ENCODE assay signal across 1 cellular context in genomic region chr17:66304304-66305174, GRCh38.
TF ChIP-seq lines count a peak whose summit lies in the region.

No MANE protein-coding gene starts in this region.

TF ChIP-seq in K562, 482 proteins besides CTCF, POLR2A, EP300 and RAD21 (continued from another document and continues in another):
- no peak for TF ChIP-seq ZNF224 (CRISPR knock-in tag; IDR thresholded peaks at IDR 0.05)
- no peak for TF ChIP-seq MCM5 (IDR thresholded peaks at IDR 0.05; ENCODE audit: low read depth)
- no peak for TF ChIP-seq TEAD2 (tag; IDR thresholded peaks at IDR 0.05)
- TF ChIP-seq HMBOX1 (IDR thresholded peaks at IDR 0.05): peak; percentile 84
- TF ChIP-seq ZBTB7A (IDR thresholded peaks at IDR 0.05; ENCODE audit: borderline replicate concordance, control insufficient read depth, low read depth, low read length): no peak
- TF ChIP-seq FOXP1 (CRISPR knock-in tag; IDR thresholded peaks at IDR 0.05): no peak
- TF ChIP-seq CCAR2 (IDR thresholded peaks at IDR 0.05; ENCODE audit: low read depth, low read length): no peak
- TF ChIP-seq SMARCA4 (IDR thresholded peaks at IDR 0.05): peak; percentile 20; the same call in 1 of the 2 replicates
- 0 out of 2 replicates have a peak, but pooled peaks have one; percentile 30 for TF ChIP-seq ARID2 (IDR thresholded peaks at IDR 0.05)
- TF ChIP-seq ZZZ3 (IDR thresholded peaks at IDR 0.05): no peak
- TF ChIP-seq BRD4 (IDR thresholded peaks at IDR 0.05): no peak
- TF ChIP-seq ZNF274 (IDR thresholded peaks at IDR 0.05; ENCODE audit: borderline replicate concordance, low read depth, low read length): no peak
- TF ChIP-seq RNF2 (IDR thresholded peaks at IDR 0.05): no peak
- no peak for TF ChIP-seq PHF8 (IDR thresholded peaks at IDR 0.05; ENCODE audit: borderline replicate concordance, low read length)
- TF ChIP-seq SNAPC5 (CRISPR knock-in tag; IDR thresholded peaks at IDR 0.05): no peak
- 0 out of 2 replicates have a peak, but pooled peaks have one; percentile 29 for TF ChIP-seq LCOR (CRISPR knock-in tag; IDR thresholded peaks at IDR 0.05)
- TF ChIP-seq ESRRB (CRISPR knock-in tag; IDR thresholded peaks at IDR 0.05; ENCODE audit: borderline replicate concordance): no peak
- TF ChIP-seq MNT (conservative IDR thresholded peaks at IDR 0.05): no peak
- no peak for TF ChIP-seq PCBP1 (IDR thresholded peaks at IDR 0.05; ENCODE audit: low read depth, low read length, poor library complexity, severe bottlenecking)
- TF ChIP-seq ZNF347 (CRISPR knock-in tag; IDR thresholded peaks at IDR 0.05; ENCODE audit: low read depth): no peak
- no peak for TF ChIP-seq POLR2B (IDR thresholded peaks at IDR 0.05; ENCODE audit: low read depth, partially characterized antibody)
- peak; percentile 65; the same call in 1 of the 2 replicates for TF ChIP-seq ARID3A (IDR thresholded peaks at IDR 0.05; ENCODE audit: borderline replicate concordance, low read depth, low read length)
- no peak for TF ChIP-seq CBFA2T3 (IDR thresholded peaks at IDR 0.05)
- TF ChIP-seq HMG20A (CRISPR knock-in tag; conservative IDR thresholded peaks at IDR 0.05): no peak
- TF ChIP-seq ZC3H8 (IDR thresholded peaks at IDR 0.05): no peak
- TF ChIP-seq ZNF263 (CRISPR knock-in tag; IDR thresholded peaks at IDR 0.05; ENCODE audit: borderline replicate concordance): peak; percentile 46; the same call in 1 of the 2 replicates
- TF ChIP-seq USF1 (CRISPR knock-in tag; IDR thresholded peaks at IDR 0.05): no peak
- TF ChIP-seq IRF9 (tag; IDR thresholded peaks at IDR 0.05): no peak
- no peak for TF ChIP-seq CXXC5 (CRISPR knock-in tag; IDR thresholded peaks at IDR 0.05)
- TF ChIP-seq SMAD2 (IDR thresholded peaks at IDR 0.05; ENCODE audit: low read depth, low read length): no peak
- TF ChIP-seq ID3 (CRISPR knock-in tag; IDR thresholded peaks at IDR 0.05): no peak
- 0 out of 2 replicates have a peak, but pooled peaks have one; percentile 30 for TF ChIP-seq ID3 (tag; IDR thresholded peaks at IDR 0.05)
- TF ChIP-seq FOXK2 (conservative IDR thresholded peaks at IDR 0.05 in 1 of 2, IDR thresholded peaks at IDR 0.05 in 1 of 2; ENCODE audit: low read depth in 2 of 2): no peak
- no peak for TF ChIP-seq JUN (IDR thresholded peaks at IDR 0.05; ENCODE audit: borderline replicate concordance, low read depth, low read length)
- no peak for TF ChIP-seq JUN (CRISPR knock-in tag; IDR thresholded peaks at IDR 0.05; ENCODE audit: borderline replicate concordance)
- TF ChIP-seq TARDBP (IDR thresholded peaks at IDR 0.05): no peak
- no peak for TF ChIP-seq ZNF280B (CRISPR knock-in tag; IDR thresholded peaks at IDR 0.05)
- 0 out of 4 replicates have a peak, but pooled peaks of 1 of the 2 experiments have one; percentile 53 for TF ChIP-seq MLLT1 (IDR thresholded peaks at IDR 0.05)
- TF ChIP-seq RBFOX2 (IDR thresholded peaks at IDR 0.05; ENCODE audit: low read depth, low read length): no peak
- TF ChIP-seq ATF6 (CRISPR knock-in tag; IDR thresholded peaks at IDR 0.05): no peak
- no peak for TF ChIP-seq TAF1 (IDR thresholded peaks at IDR 0.05; ENCODE audit: control insufficient read depth, extremely low read depth, insufficient read depth, low read length, severe bottlenecking)
- TF ChIP-seq MXI1 (IDR thresholded peaks at IDR 0.05; ENCODE audit: low read depth, low read length): no peak
- TF ChIP-seq MCM7 (IDR thresholded peaks at IDR 0.05): no peak
- no peak for TF ChIP-seq ETS1 (conservative IDR thresholded peaks at IDR 0.05; ENCODE audit: control insufficient read depth, low read depth, low read length)
- no peak for TF ChIP-seq ASH1L (IDR thresholded peaks at IDR 0.05; ENCODE audit: borderline replicate concordance, low read depth, partially characterized antibody)
- no peak for TF ChIP-seq BCOR (IDR thresholded peaks at IDR 0.05)
- TF ChIP-seq HDAC6 (IDR thresholded peaks at IDR 0.05; ENCODE audit: low read depth, low read length): no peak
- TF ChIP-seq NFYB (IDR thresholded peaks at IDR 0.05; ENCODE audit: extremely low read depth, insufficient read length): peak; percentile 55
- TF ChIP-seq CHD4 (IDR thresholded peaks at IDR 0.05; ENCODE audit: insufficient read depth, insufficient replicate concordance, low read depth, low read length, poor library complexity, severe bottlenecking): no peak
- 0 out of 4 replicates have a peak, but pooled peaks of 1 of the 2 experiments have one; percentile 35 for TF ChIP-seq ZMIZ1 (IDR thresholded peaks at IDR 0.05; ENCODE audit: low read depth in 2 of 2, low read length in 2 of 2)
- no peak for TF ChIP-seq KLF16 (IDR thresholded peaks at IDR 0.05)
- no peak for TF ChIP-seq HDAC3 (IDR thresholded peaks at IDR 0.05; ENCODE audit: borderline replicate concordance, partially characterized antibody)
- peak; percentile 78 for TF ChIP-seq SOX6 (IDR thresholded peaks at IDR 0.05)
- TF ChIP-seq CTBP1 (IDR thresholded peaks at IDR 0.05; ENCODE audit: borderline replicate concordance): 0 out of 2 replicates have a peak, but pooled peaks have one; percentile 30
